Comparison of ENCODE assay signal across 8 cellular contexts in the genomic region with DNA sequence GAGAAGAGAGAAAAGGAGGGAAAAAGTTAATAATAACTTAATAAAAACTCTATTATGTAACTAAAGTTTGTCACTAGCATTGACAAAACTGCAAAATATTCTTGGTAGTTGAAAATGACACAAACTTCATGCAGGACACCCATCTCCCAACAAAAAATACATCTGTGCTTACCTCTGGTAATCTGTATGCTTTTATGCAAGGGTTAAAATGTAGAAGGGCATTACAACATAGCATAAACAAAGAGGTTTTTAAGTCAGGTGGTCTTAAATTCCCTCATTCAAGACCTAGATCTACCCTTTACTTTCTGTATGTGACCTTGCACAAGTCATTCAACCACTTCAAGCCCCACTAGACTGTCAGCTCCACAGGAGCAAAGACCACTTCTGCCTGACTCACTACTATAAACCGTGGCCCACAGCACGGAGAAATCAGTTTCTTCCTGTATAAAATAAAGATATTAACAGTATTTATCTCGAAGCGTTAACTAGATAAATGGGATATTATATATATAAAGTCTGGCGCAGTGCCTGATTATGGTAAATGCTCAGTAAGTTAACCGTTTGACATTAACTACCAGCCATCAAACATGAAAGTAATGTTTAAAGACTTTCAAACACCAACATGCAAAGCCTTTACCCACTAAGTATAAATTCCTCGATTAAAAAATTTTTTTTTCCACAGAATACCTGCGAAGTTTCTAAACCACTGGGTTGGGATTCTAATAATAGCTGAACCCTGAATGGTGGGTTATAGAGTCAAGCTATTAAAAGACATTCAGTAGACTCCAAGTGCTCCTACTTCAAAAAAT. TPM values are rescaled to one million over a fixed set of nuclear protein-coding genes. Genes with fewer than 3 reads are reported as not detected.
DNase-seq lines count a peak whose midpoint lies in the region; ATAC-seq and TF ChIP-seq lines count a peak whose summit lies in the region.

No MANE protein-coding gene starts in this region.

- WGBS in esophagus muscularis mucosa = 15% methylated on average over 8 of the region's 8 CpGs

- peaks cover 22% of the 10 kb centered on the region for H3K4me1 Mint-ChIP-seq in progenitor cell of endocrine pancreas (ENCODE audit: low read depth)

- peak overlapping the region; percentile 96 for H3K27ac Mint-ChIP-seq in progenitor cell of endocrine pancreas

- TF ChIP-seq EP300 in esophagus muscularis mucosa (IDR thresholded peaks at IDR 0.05) = no peak

- DNase-seq in DMS 273 (lab: John Stamatoyannopoulos, UW; ENCODE audit: unreplicated experiment) (peak; percentile 38), DMS 273 treated with DMSO at 0.1 percent for 48 hours (lab: John Stamatoyannopoulos, UW) (no peak), RWPE2 (ENCODE audit: low spot score) (no peak), esophagus muscularis mucosa (ENCODE audit: extremely low spot score) (no peak), progenitor cell of endocrine pancreas (ENCODE audit: low spot score, unreplicated experiment) (no peak), H4 (ENCODE audit: low spot score) (no peak)

- no peak for TF ChIP-seq CTCF in RWPE2 (IDR thresholded peaks at IDR 0.05; ENCODE audit: poor library complexity, severe bottlenecking)
- no peak for TF ChIP-seq CTCF in esophagus muscularis mucosa (IDR thresholded peaks at IDR 0.05)
- no peak for TF ChIP-seq CTCF in progenitor cell of endocrine pancreas (IDR thresholded peaks at IDR 0.05; ENCODE audit: unreplicated experiment)

- peaks cover 15% of the 10 kb centered on the region for H3K9me3 Mint-ChIP-seq in progenitor cell of endocrine pancreas (ENCODE audit: low read depth)

- H3K27ac ChIP-seq in RWPE2 (ENCODE audit: poor library complexity, severe bottlenecking) = peak overlapping the region; percentile 89
- H3K27ac ChIP-seq in esophagus muscularis mucosa (replicated peaks in 1 of 4) = peak overlapping the region; percentile 94 to 99 (median 96)

- H3K4me3 Mint-ChIP-seq in progenitor cell of endocrine pancreas (ENCODE audit: low read depth) = peak overlapping the region; percentile 90

- ATAC-seq in RWPE2 (ENCODE audit: low read depth) (no peak), HG03457 (IDR thresholded peaks at IDR 0.05; ENCODE audit: unreplicated experiment) (no peak), HG02678 (IDR thresholded peaks at IDR 0.05; ENCODE audit: unreplicated experiment) (no peak)

- H3K27me3 ChIP-seq in RWPE2 (ENCODE audit: insufficient read depth, poor library complexity, severe bottlenecking) (no peaks in the 10 kb centered on the region), esophagus muscularis mucosa (no peaks in the 10 kb centered on the region)

- peaks cover 3% of the 10 kb centered on the region for H3K4me1 ChIP-seq in RWPE2 (ENCODE audit: insufficient read depth, poor library complexity, severe bottlenecking)
- peaks cover 18 to 31% (median 29%) of the 10 kb centered on the region in 4 donors for H3K4me1 ChIP-seq in esophagus muscularis mucosa

- TF ChIP-seq POLR2A in esophagus muscularis mucosa (IDR thresholded peaks at IDR 0.05; ENCODE audit: low read depth) = no peak

- intact Hi-C loops in esophagus muscularis mucosa (cut with DNase I) = loop anchor here (2.0 kb wide), 1 partner anchor 119 kb away; no protein-coding TSS in a partner anchor

- H3K4me3 ChIP-seq in RWPE2 (ENCODE audit: severe bottlenecking) = peak overlapping the region; percentile 66
- peak overlapping the region; percentile 71 to 95 (median 79) for H3K4me3 ChIP-seq in esophagus muscularis mucosa

- H3K27me3 Mint-ChIP-seq in progenitor cell of endocrine pancreas = no peaks in the 10 kb centered on the region

- H3K9me3 ChIP-seq in RWPE2 (ENCODE audit: severe bottlenecking) (peaks cover 8% of the 10 kb centered on the region), esophagus muscularis mucosa (peaks cover 0 to 15% (median 10%) of the 10 kb centered on the region in 4 donors)

- no peaks in the 10 kb centered on the region for H3K36me3 ChIP-seq in RWPE2 (ENCODE audit: low read depth)
- H3K36me3 ChIP-seq in esophagus muscularis mucosa = no peaks in the 10 kb centered on the region

- peaks cover 15% of the 10 kb centered on the region for H3K36me3 Mint-ChIP-seq in progenitor cell of endocrine pancreas (ENCODE audit: insufficient read depth)

RNA-seq across cellular contexts. Expression of a gene that starts 2.0 kb away (rescaled TPM):
- total RNA-seq in esophagus muscularis mucosa (10 to 100 TPM; 14.4 to 22.0 (median 16.6) TPM), progenitor cell of endocrine pancreas (15.9 and 21.7 TPM in 2 replicates)
- 14.9 and 18.0 TPM in 2 replicates for total RNA-seq in H4 (2014; rRNA removed; shearing (Covaris generic))
